In genomic region chr17:32528825-32529224, GRCh38 we compare ENCODE assay signal across 24 cellular contexts. TPM values are rescaled to one million over a fixed set of nuclear protein-coding genes. Genes with fewer than 3 reads are reported as not detected.
DNase-seq lines count a peak whose midpoint lies in the region; ATAC-seq, FAIRE-seq and TF ChIP-seq lines count a peak whose summit lies in the region.
"Had no signal": no experiment of that assay in that cellular context is flagged by ENCODE, and none has a peak within 500 bp of the region (broad histone marks: within the 10 kb centered on the region; RNA-seq: fewer than 3 reads in every experiment).

No MANE protein-coding gene starts in this region.

- no peak overlapping the region for H3K27ac ChIP-seq in neural progenitor cell
- no peak overlapping the region for H3K27ac ChIP-seq in HepG2 (ENCODE audit: extremely low read length, insufficient read depth, low read length)
- no peak overlapping the region for H3K27ac ChIP-seq in brain microvascular endothelial cell
- H3K27ac ChIP-seq: body of pancreas, epithelial cell of prostate, parathyroid adenoma, right atrium auricular region, upper lobe of right lung had no signal

- DNase-seq in activated naive CD4-positive, alpha-beta T cell (lab: John Stamatoyannopoulos, UW): no peak
- DNase-seq in MV-4-11 (lab: John Stamatoyannopoulos, UW) (peak; percentile 53), neural progenitor cell (ENCODE audit: low spot score) (no peak), HepG2 (ENCODE audit: low spot score) (no peak), brain microvascular endothelial cell (no peak), MCF 10A (ENCODE audit: unreplicated experiment) (no peak)
- DNase-seq: activated CD8-positive, alpha-beta memory T cell treated with anti-CD3 and anti-CD28 coated beads, Interleukin-2, amount 50 U/mL, for 48 hours; body of pancreas; Calu3; DND-41; KBM-7; MG63; NCI-H1417 treated with DMSO at 0.1 percent for 48 hours; upper lobe of right lung had no signal

- no peak overlapping the region for H3K4me3 Mint-ChIP-seq in activated naive CD4-positive, alpha-beta T cell treated with anti-CD3 and anti-CD28 coated beads, Interleukin-2, amount 50 U/mL, for 24 hours
- H3K4me3 Mint-ChIP-seq in brain (no peak overlapping the region), neural progenitor cell (no peak overlapping the region), MCF 10A (ENCODE audit: unreplicated experiment) (no peak overlapping the region)
- H3K4me3 Mint-ChIP-seq: B cell, mesothelial cell of epicardium, nephron had no signal

- H3K27me3 Mint-ChIP-seq in activated naive CD4-positive, alpha-beta T cell treated with anti-CD3 and anti-CD28 coated beads, Interleukin-2, amount 50 U/mL, for 24 hours: no peaks in the 10 kb centered on the region
- peaks cover 4% of the 10 kb centered on the region for H3K27me3 Mint-ChIP-seq in brain
- H3K27me3 Mint-ChIP-seq in neural progenitor cell (ENCODE audit: insufficient read depth, low read depth): peaks cover 17% of the 10 kb centered on the region
- H3K27me3 Mint-ChIP-seq in MCF 10A (ENCODE audit: insufficient read depth, unreplicated experiment): no peaks in the 10 kb centered on the region
- H3K27me3 Mint-ChIP-seq: B cell had no signal

- WGBS in HepG2 (ENCODE audit: low lambda C conversion rate): 90% methylated on average over 7 of the region's 7 CpGs

- TF ChIP-seq CTCF in brain (conservative IDR thresholded peaks at IDR 0.05) (no peak), neural progenitor cell (IDR thresholded peaks at IDR 0.05) (no peak), HepG2 (CRISPR knock-in tag; IDR thresholded peaks at IDR 0.05) (no peak), brain microvascular endothelial cell (IDR thresholded peaks at IDR 0.05; ENCODE audit: low read depth, low read length, missing control alignments) (no peak), MCF 10A (IDR thresholded peaks at IDR 0.05; ENCODE audit: unreplicated experiment) (no peak)

- in situ Hi-C loops in HepG2 (cut with HindIII; ENCODE audit: extremely low pct_ligation_motif_present, low pct_unique_long_range_greater_than_20kb): no loop called here
- in situ Hi-C loops in brain microvascular endothelial cell (cut with HindIII; ENCODE audit: low pct_ligation_motif_present, low sequenced_read_pairs): no loop called here

- TF ChIP-seq EP300 in HepG2 (IDR thresholded peaks at IDR 0.05; ENCODE audit: low read depth in 2 of 2, low read length in 2 of 2) (no peak), HepG2 (CRISPR knock-in tag; IDR thresholded peaks at IDR 0.05; ENCODE audit: borderline replicate concordance) (no peak)

- H3K36me3 Mint-ChIP-seq in activated naive CD4-positive, alpha-beta T cell treated with anti-CD3 and anti-CD28 coated beads, Interleukin-2, amount 50 U/mL, for 24 hours: no peaks in the 10 kb centered on the region
- H3K36me3 Mint-ChIP-seq in brain (no peaks in the 10 kb centered on the region), neural progenitor cell (peaks cover 2% of the 10 kb centered on the region), MCF 10A (ENCODE audit: insufficient read depth, unreplicated experiment) (peaks cover 4% of the 10 kb centered on the region)

- no peaks in the 10 kb centered on the region for H4K20me1 ChIP-seq in neural progenitor cell (ENCODE audit: low read depth)
- no peaks in the 10 kb centered on the region for H4K20me1 ChIP-seq in HepG2 (ENCODE audit: insufficient read depth, low read length)

- ATAC-seq in HepG2: no peak
- ATAC-seq: body of pancreas, HCT116, upper lobe of right lung had no signal

- H2AFZ ChIP-seq in neural progenitor cell (replicated peaks) (no peak overlapping the region), HepG2 (ENCODE audit: low read length) (no peak overlapping the region)
- H2AFZ ChIP-seq: parathyroid adenoma had no signal

- H3K79me2 ChIP-seq in neural progenitor cell (ENCODE audit: low read depth) (no peaks in the 10 kb centered on the region), HepG2 (ENCODE audit: insufficient read depth, low read length) (no peaks in the 10 kb centered on the region)
- H3K79me2 ChIP-seq: parathyroid adenoma had no signal

- POLR2A ChIA-PET in HepG2 (lab: Yijun Ruan, JAX) (no interaction called here), MCF 10A (lab: Yijun Ruan, JAX) (no interaction called here)

- peak overlapping the region; percentile 15 for H3K27ac Mint-ChIP-seq in activated naive CD4-positive, alpha-beta T cell treated with anti-CD3 and anti-CD28 coated beads, Interleukin-2, amount 50 U/mL, for 24 hours
- H3K27ac Mint-ChIP-seq in brain: peak overlapping the region in 4 of 5 experiments; percentile 22 to 88 (median 80)
- H3K27ac Mint-ChIP-seq in neural progenitor cell: peak overlapping the region; percentile 88
- no peak overlapping the region for H3K27ac Mint-ChIP-seq in MCF 10A (ENCODE audit: low read depth, unreplicated experiment)
- H3K27ac Mint-ChIP-seq: B cell, mesothelial cell of epicardium, nephron had no signal

- H3F3A ChIP-seq in neural progenitor cell (ENCODE audit: low read depth): no peaks in the 10 kb centered on the region

- H3K36me3 ChIP-seq in neural progenitor cell (no peaks in the 10 kb centered on the region), HepG2 (replicated peaks in 1 of 2; ENCODE audit: control insufficient read depth in 1 of 2, insufficient read depth in 2 of 2, low read length in 2 of 2) (no peaks in the 10 kb centered on the region), brain microvascular endothelial cell (replicated peaks) (no peaks in the 10 kb centered on the region)
- H3K36me3 ChIP-seq: MG63, right atrium auricular region, upper lobe of right lung had no signal

- CTCF ChIA-PET in HepG2 (lab: Yijun Ruan, JAX; ENCODE audit: low intra/inter-chr PET ratio, low total read pairs) (no interaction called here), MCF 10A (lab: Yijun Ruan, JAX) (no interaction called here)

- no peak for TF ChIP-seq RAD21 in HepG2 (CRISPR knock-in tag; IDR thresholded peaks at IDR 0.05)

- no peak for TF ChIP-seq POLR2A in HepG2 (IDR thresholded peaks at IDR 0.05; ENCODE audit: insufficient read depth in 1 of 2, low read depth in 2 of 2, low read length in 2 of 2)

- H3K4me1 ChIP-seq in neural progenitor cell: no peaks in the 10 kb centered on the region
- H3K4me1 ChIP-seq in HepG2 (ENCODE audit: insufficient read depth, low read length): no peaks in the 10 kb centered on the region
- H3K4me1 ChIP-seq: body of pancreas, parathyroid adenoma, upper lobe of right lung had no signal

- H3K4me1 Mint-ChIP-seq in activated naive CD4-positive, alpha-beta T cell treated with anti-CD3 and anti-CD28 coated beads, Interleukin-2, amount 50 U/mL, for 24 hours: peaks cover 46% of the 10 kb centered on the region
- H3K4me1 Mint-ChIP-seq in brain: peaks cover 77% of the 10 kb centered on the region
- H3K4me1 Mint-ChIP-seq in neural progenitor cell: peaks cover 36% of the 10 kb centered on the region
- no peaks in the 10 kb centered on the region for H3K4me1 Mint-ChIP-seq in MCF 10A (ENCODE audit: insufficient read depth, unreplicated experiment)

- BruUV-seq in HepG2 (replicated peaks; lab: Mats Ljungman, UMichigan): no TSS peak
- no TSS peak for BruUV-seq in MCF 10A (replicated peaks; lab: Mats Ljungman, UMichigan)

- no peaks in the 10 kb centered on the region for H3K9me3 ChIP-seq in neural progenitor cell (ENCODE audit: low read depth)
- no peaks in the 10 kb centered on the region for H3K9me3 ChIP-seq in HepG2 (ENCODE audit: low read length)
- H3K9me3 ChIP-seq: body of pancreas, MG63, right atrium auricular region, upper lobe of right lung had no signal

- no peaks in the 10 kb centered on the region for H3K9me3 Mint-ChIP-seq in activated naive CD4-positive, alpha-beta T cell treated with anti-CD3 and anti-CD28 coated beads, Interleukin-2, amount 50 U/mL, for 24 hours
- peaks cover 0 to 2% (median 0%) of the 10 kb centered on the region in 5 experiments for H3K9me3 Mint-ChIP-seq in brain
- no peaks in the 10 kb centered on the region for H3K9me3 Mint-ChIP-seq in neural progenitor cell
- no peaks in the 10 kb centered on the region for H3K9me3 Mint-ChIP-seq in MCF 10A (ENCODE audit: unreplicated experiment)
- H3K9me3 Mint-ChIP-seq: mesothelial cell of epicardium, nephron had no signal

- H3K4me3 ChIP-seq in neural progenitor cell (no peak overlapping the region), HepG2 (replicated peaks in 1 of 3; ENCODE audit: insufficient read depth in 1 of 3, low read depth in 2 of 3, low read length in 3 of 3) (no peak overlapping the region), brain microvascular endothelial cell (ENCODE audit: low read depth, low read length) (no peak overlapping the region)
- H3K4me3 ChIP-seq: body of pancreas, MG63, right atrium auricular region, upper lobe of right lung had no signal

- intact Hi-C loops in HepG2 (cut with micrococcal nuclease; ENCODE audit: unreplicated experiment): no loop called here
- intact Hi-C loops in MCF 10A (cut with micrococcal nuclease): no loop called here

- no peak overlapping the region for H3K9ac ChIP-seq in neural progenitor cell
- H3K9ac ChIP-seq in HepG2 (ENCODE audit: insufficient read depth, low read depth, low read length): no peak overlapping the region
- H3K9ac ChIP-seq: parathyroid adenoma had no signal

- no peak for FAIRE-seq in HepG2 (lab: Jason Lieb, UNC)
- FAIRE-seq: keratinocyte had no signal

- no peaks in the 10 kb centered on the region for H3K27me3 ChIP-seq in neural progenitor cell
- H3K27me3 ChIP-seq in HepG2 (ENCODE audit: control insufficient read depth in 1 of 2, insufficient read depth in 2 of 2, low read length in 2 of 2): no peaks in the 10 kb centered on the region
- no peaks in the 10 kb centered on the region for H3K27me3 ChIP-seq in brain microvascular endothelial cell (replicated peaks)
- H3K27me3 ChIP-seq: body of pancreas, MG63, right atrium auricular region, upper lobe of right lung had no signal

- H3K4me2 ChIP-seq in neural progenitor cell: no peak overlapping the region
- no peak overlapping the region for H3K4me2 ChIP-seq in HepG2 (ENCODE audit: low read depth, low read length)

RNA-seq across cellular contexts. Expression of gene CDK5R1, which starts 42.0 kb away (rescaled TPM):
- polyA plus RNA-seq in brain (ENCODE audit: insufficient read depth, low read depth, low replicate concordance): 71.1 TPM
- total RNA-seq in neural progenitor cell (ENCODE audit: low replicate concordance): 6.9 and 8.8 TPM in 2 replicates
- 2.5 and 3.9 TPM in 2 replicates for total RNA-seq in HepG2 (2016; rRNA removed; fragmentation: Illumina TruSeq; extraction: Trizol)
- 0.71 TPM in 2 replicates for total RNA-seq in HepG2 (2016; cell fraction: cytosol; rRNA removed; fragmentation: Illumina TruSeq; extraction: Trizol; ENCODE audit: low read depth)
- total RNA-seq in HepG2 (2016; cell fraction: insoluble cytoplasmic fraction; rRNA removed; fragmentation: Illumina TruSeq; extraction: Trizol): 2.2 and 3.5 TPM in 2 replicates
- total RNA-seq in HepG2 (2016; cell fraction: membrane; rRNA removed; fragmentation: Illumina TruSeq; extraction: Trizol): 2.5 and 3.2 TPM in 2 replicates
- 4.4 and 5.2 TPM in 2 replicates for total RNA-seq in HepG2 (2016; cell fraction: nucleus; rRNA removed; fragmentation: Illumina TruSeq; extraction: Trizol)
- 1.1 and 1.4 TPM in 2 replicates for polyA plus RNA-seq in HepG2 (2011; rRNA removed)
- 1.0 and 1.1 TPM in 2 replicates for polyA plus RNA-seq in HepG2 (2011; cell fraction: cytosol; rRNA removed)
- 3.4 and 3.9 TPM in 2 replicates for polyA plus RNA-seq in HepG2 (2011; cell fraction: nucleus; rRNA removed)
- 2.0 and 2.1 TPM in 2 replicates for polyA plus RNA-seq in HepG2 (2012)
- polyA plus RNA-seq in HepG2 (2016; cell fraction: cytosol; fragmentation: Illumina TruSeq; extraction: Trizol; ENCODE audit: low read depth): 0.42 and 0.75 TPM in 2 replicates
- polyA plus RNA-seq in HepG2 (2016; cell fraction: insoluble cytoplasmic fraction; fragmentation: Illumina TruSeq; extraction: Trizol; ENCODE audit: low read depth): 2.5 and 3.0 TPM in 2 replicates
- 1.6 and 1.9 TPM in 2 replicates for polyA plus RNA-seq in HepG2 (2016; cell fraction: membrane; fragmentation: Illumina TruSeq; extraction: Trizol; ENCODE audit: low read depth)
- polyA plus RNA-seq in HepG2 (2016; cell fraction: nucleus; fragmentation: Illumina TruSeq; extraction: Trizol; ENCODE audit: insufficient read depth, low read depth): 8.0 and 8.4 TPM in 2 replicates
- polyA minus RNA-seq in HepG2 (2011; rRNA and poly(A)+ RNA removed; ENCODE audit: low replicate concordance): 0.37 and 4.7 TPM in 2 replicates
- 1.1 and 1.7 TPM in 2 replicates for polyA minus RNA-seq in HepG2 (2011; cell fraction: cytosol; rRNA and poly(A)+ RNA removed)
- 2.4 and 2.6 TPM in 2 replicates for polyA minus RNA-seq in HepG2 (2011; cell fraction: nucleus; rRNA and poly(A)+ RNA removed)
- 4.0 and 4.4 TPM in 2 replicates for total RNA-seq in MCF 10A (2022)
